1 cellular context compared by ENCODE assay signal in the genomic region with DNA sequence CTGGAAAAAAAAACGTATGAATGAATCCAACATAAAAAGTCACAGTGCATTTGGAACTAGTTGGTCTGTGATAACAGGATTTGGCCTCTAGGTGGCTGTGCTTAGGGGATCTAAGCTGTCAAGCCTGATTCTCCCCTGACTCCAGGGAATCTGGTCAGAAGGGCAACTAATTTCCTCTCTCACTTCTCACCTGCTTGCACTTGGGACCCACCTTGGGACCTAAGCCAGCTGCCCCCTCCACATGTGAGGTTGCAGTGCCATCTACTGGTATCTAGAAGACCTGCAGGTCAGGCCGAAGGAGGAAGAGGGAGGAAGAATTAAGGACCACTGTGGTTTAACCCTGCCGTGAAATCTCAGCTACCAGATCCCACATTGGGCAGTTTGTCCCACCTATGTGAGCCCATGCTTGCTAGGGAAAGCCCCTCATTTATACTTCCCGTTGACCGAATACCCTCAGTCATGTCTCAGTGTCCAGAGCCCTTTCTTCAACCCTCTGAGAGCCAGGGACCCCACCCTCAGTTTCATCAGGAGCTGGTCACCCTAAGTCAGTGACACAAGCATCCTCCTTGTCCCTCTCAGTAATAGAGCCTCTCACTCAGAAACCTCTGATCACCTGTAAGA.
TF ChIP-seq lines count a peak whose summit lies in the region.

No MANE protein-coding gene starts in this region.

TF ChIP-seq in HepG2, 621 proteins besides CTCF, POLR2A, EP300 and RAD21 (continued from another document and continues in another):
- TF ChIP-seq, protein P1, sequence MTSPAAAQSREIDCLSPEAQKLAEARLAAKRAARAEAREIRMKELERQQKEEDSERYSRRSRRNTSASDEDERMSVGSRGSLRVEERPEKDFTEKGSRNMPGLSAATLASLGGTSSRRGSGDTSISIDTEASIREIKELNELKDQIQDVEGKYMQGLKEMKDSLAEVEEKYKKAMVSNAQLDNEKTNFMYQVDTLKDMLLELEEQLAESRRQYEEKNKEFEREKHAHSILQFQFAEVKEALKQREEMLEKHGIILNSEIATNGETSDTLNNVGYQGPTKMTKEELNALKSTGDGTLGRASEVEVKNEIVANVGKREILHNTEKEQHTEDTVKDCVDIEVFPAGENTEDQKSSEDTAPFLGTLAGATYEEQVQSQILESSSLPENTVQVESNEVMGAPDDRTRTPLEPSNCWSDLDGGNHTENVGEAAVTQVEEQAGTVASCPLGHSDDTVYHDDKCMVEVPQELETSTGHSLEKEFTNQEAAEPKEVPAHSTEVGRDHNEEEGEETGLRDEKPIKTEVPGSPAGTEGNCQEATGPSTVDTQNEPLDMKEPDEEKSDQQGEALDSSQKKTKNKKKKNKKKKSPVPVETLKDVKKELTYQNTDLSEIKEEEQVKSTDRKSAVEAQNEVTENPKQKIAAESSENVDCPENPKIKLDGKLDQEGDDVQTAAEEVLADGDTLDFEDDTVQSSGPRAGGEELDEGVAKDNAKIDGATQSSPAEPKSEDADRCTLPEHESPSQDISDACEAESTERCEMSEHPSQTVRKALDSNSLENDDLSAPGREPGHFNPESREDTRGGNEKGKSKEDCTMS (CRISPR knock-in tag; conservative IDR thresholded peaks at IDR 0.05), result no peak
- TF ChIP-seq MAF1 (CRISPR knock-in tag; IDR thresholded peaks at IDR 0.05; ENCODE audit: borderline replicate concordance) (no peak), TARDBP (CRISPR knock-in tag; IDR thresholded peaks at IDR 0.05) (0 out of 2 replicates have a peak, but pooled peaks have one; percentile 42), ZBTB7B (CRISPR knock-in tag; IDR thresholded peaks at IDR 0.05) (peak; percentile 89), FOXK1 (CRISPR knock-in tag; IDR thresholded peaks at IDR 0.05; ENCODE audit: borderline replicate concordance, low read depth) (no peak), ZNF335 (CRISPR knock-in tag; IDR thresholded peaks at IDR 0.05) (0 out of 2 replicates have a peak, but pooled peaks have one; percentile 42), ZFP82 (CRISPR knock-in tag; IDR thresholded peaks at IDR 0.05; ENCODE audit: borderline replicate concordance) (no peak), POLR2AphosphoS5 (IDR thresholded peaks at IDR 0.05; ENCODE audit: low read depth, low read length) (no peak), TEAD3 (CRISPR knock-in tag; optimal IDR thresholded peaks at IDR 0.05; ENCODE audit: borderline replicate concordance) (peak; percentile 66), BORCS8-MEF2B (CRISPR knock-in tag; IDR thresholded peaks at IDR 0.05) (no peak), ZNF672 (CRISPR knock-in tag; IDR thresholded peaks at IDR 0.05) (no peak), TP53 (CRISPR knock-in tag; conservative IDR thresholded peaks at IDR 0.05) (no peak), PLRG1 (conservative IDR thresholded peaks at IDR 0.05) (no peak), GFI1 (CRISPR knock-in tag; IDR thresholded peaks at IDR 0.05; ENCODE audit: borderline replicate concordance) (peak; percentile 46; the same call in 1 of the 2 replicates), MAFG (CRISPR knock-in tag; IDR thresholded peaks at IDR 0.05) (no peak), CCDC6 (CRISPR knock-in tag; IDR thresholded peaks at IDR 0.05) (no peak), KDM1A (CRISPR knock-in tag; IDR thresholded peaks at IDR 0.05) (no peak), ZNF441 (CRISPR knock-in tag; IDR thresholded peaks at IDR 0.05; ENCODE audit: borderline replicate concordance) (0 out of 2 replicates have a peak, but pooled peaks have one; percentile 20), ZNF768 (CRISPR knock-in tag; IDR thresholded peaks at IDR 0.05) (no peak), MED13 (CRISPR knock-in tag; IDR thresholded peaks at IDR 0.05) (no peak), SRF (IDR thresholded peaks at IDR 0.05; ENCODE audit: low read depth, low read length) (no peak), ATRX (CRISPR knock-in tag; IDR thresholded peaks at IDR 0.05; ENCODE audit: borderline replicate concordance) (no peak), AHR (CRISPR knock-in tag; IDR thresholded peaks at IDR 0.05) (0 out of 2 replicates have a peak, but pooled peaks have one; percentile 48), NR1H2 (CRISPR knock-in tag; IDR thresholded peaks at IDR 0.05; ENCODE audit: borderline replicate concordance, low read depth) (no peak), ZNF468 (CRISPR knock-in tag; IDR thresholded peaks at IDR 0.05) (no peak), ZNF550 (CRISPR knock-in tag; IDR thresholded peaks at IDR 0.05; ENCODE audit: borderline replicate concordance) (no peak), BHLHE40 (IDR thresholded peaks at IDR 0.05; ENCODE audit: low read length) (peak; percentile 45; the same call in 1 of the 2 replicates), NRL (CRISPR knock-in tag; IDR thresholded peaks at IDR 0.05; ENCODE audit: borderline replicate concordance) (no peak), ZNF577 (CRISPR knock-in tag; IDR thresholded peaks at IDR 0.05; ENCODE audit: borderline replicate concordance, low read depth) (no peak), ATF7 (IDR thresholded peaks at IDR 0.05) (no peak), ATF7 (CRISPR knock-in tag; IDR thresholded peaks at IDR 0.05) (no peak), MBD4 (IDR thresholded peaks at IDR 0.05; ENCODE audit: borderline replicate concordance, low read length) (no peak), CEBPB (IDR thresholded peaks at IDR 0.05; ENCODE audit: borderline replicate concordance, low read depth, low read length) (no peak), ZNF260 (CRISPR knock-in tag; IDR thresholded peaks at IDR 0.05; ENCODE audit: borderline replicate concordance, low read depth) (no peak), ZFX (CRISPR knock-in tag; IDR thresholded peaks at IDR 0.05; ENCODE audit: low read depth) (peak; percentile 22; the same call in 1 of the 2 replicates), ZNF883 (CRISPR knock-in tag; IDR thresholded peaks at IDR 0.05; ENCODE audit: not compliant biosample characterization) (no peak), HMG20B (CRISPR knock-in tag; conservative IDR thresholded peaks at IDR 0.05) (0 out of 2 replicates have a peak, but pooled peaks have one; percentile 60), NFIC (IDR thresholded peaks at IDR 0.05; ENCODE audit: low read length) (peak; percentile 32; the same call in 1 of the 2 replicates), ZNF652 (CRISPR knock-in tag; IDR thresholded peaks at IDR 0.05; ENCODE audit: borderline replicate concordance, low read depth) (no peak), ZMYM2 (CRISPR knock-in tag; IDR thresholded peaks at IDR 0.05) (no peak), ZNF143 (CRISPR knock-in tag; IDR thresholded peaks at IDR 0.05) (no peak), RARA (CRISPR knock-in tag; IDR thresholded peaks at IDR 0.05) (peak; percentile 38), ZBTB7A (CRISPR knock-in tag; IDR thresholded peaks at IDR 0.05) (no peak), GTF2F1 (IDR thresholded peaks at IDR 0.05; ENCODE audit: low read length) (no peak), JUN (CRISPR knock-in tag; IDR thresholded peaks at IDR 0.05) (no peak), TBX3 (IDR thresholded peaks at IDR 0.05; ENCODE audit: borderline replicate concordance) (peak; percentile 92), ZEB1 (IDR thresholded peaks at IDR 0.05; ENCODE audit: insufficient replicate concordance, low read depth) (peak; percentile 95), ZNF709 (CRISPR knock-in tag; IDR thresholded peaks at IDR 0.05) (no peak), ZNF24 (IDR thresholded peaks at IDR 0.05) (no peak), HNF4A (CRISPR knock-in tag; IDR thresholded peaks at IDR 0.05) (peak; percentile 96)
- TF ChIP-seq, protein P2, sequence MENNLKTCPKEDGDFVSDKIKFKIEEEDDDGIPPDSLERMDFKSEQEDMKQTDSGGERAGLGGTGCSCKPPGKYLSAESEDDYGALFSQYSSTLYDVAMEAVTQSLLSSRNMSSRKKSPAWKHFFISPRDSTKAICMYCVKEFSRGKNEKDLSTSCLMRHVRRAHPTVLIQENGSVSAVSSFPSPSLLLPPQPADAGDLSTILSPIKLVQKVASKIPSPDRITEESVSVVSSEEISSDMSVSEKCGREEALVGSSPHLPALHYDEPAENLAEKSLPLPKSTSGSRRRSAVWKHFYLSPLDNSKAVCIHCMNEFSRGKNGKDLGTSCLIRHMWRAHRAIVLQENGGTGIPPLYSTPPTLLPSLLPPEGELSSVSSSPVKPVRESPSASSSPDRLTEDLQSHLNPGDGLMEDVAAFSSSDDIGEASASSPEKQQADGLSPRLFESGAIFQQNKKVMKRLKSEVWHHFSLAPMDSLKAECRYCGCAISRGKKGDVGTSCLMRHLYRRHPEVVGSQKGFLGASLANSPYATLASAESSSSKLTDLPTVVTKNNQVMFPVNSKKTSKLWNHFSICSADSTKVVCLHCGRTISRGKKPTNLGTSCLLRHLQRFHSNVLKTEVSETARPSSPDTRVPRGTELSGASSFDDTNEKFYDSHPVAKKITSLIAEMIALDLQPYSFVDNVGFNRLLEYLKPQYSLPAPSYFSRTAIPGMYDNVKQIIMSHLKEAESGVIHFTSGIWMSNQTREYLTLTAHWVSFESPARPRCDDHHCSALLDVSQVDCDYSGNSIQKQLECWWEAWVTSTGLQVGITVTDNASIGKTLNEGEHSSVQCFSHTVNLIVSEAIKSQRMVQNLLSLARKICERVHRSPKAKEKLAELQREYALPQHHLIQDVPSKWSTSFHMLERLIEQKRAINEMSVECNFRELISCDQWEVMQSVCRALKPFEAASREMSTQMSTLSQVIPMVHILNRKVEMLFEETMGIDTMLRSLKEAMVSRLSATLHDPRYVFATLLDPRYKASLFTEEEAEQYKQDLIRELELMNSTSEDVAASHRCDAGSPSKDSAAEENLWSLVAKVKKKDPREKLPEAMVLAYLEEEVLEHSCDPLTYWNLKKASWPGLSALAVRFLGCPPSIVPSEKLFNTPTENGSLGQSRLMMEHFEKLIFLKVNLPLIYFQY (CRISPR knock-in tag; IDR thresholded peaks at IDR 0.05; ENCODE audit: borderline replicate concordance), result peak; percentile 23; the same call in 1 of the 2 replicates
- TF ChIP-seq, protein P3, sequence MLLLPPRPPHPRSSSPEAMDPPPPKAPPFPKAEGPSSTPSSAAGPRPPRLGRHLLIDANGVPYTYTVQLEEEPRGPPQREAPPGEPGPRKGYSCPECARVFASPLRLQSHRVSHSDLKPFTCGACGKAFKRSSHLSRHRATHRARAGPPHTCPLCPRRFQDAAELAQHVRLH (CRISPR knock-in tag; IDR thresholded peaks at IDR 0.05; ENCODE audit: borderline replicate concordance, low read depth), result peak; percentile 56
- TF ChIP-seq, protein P4, sequence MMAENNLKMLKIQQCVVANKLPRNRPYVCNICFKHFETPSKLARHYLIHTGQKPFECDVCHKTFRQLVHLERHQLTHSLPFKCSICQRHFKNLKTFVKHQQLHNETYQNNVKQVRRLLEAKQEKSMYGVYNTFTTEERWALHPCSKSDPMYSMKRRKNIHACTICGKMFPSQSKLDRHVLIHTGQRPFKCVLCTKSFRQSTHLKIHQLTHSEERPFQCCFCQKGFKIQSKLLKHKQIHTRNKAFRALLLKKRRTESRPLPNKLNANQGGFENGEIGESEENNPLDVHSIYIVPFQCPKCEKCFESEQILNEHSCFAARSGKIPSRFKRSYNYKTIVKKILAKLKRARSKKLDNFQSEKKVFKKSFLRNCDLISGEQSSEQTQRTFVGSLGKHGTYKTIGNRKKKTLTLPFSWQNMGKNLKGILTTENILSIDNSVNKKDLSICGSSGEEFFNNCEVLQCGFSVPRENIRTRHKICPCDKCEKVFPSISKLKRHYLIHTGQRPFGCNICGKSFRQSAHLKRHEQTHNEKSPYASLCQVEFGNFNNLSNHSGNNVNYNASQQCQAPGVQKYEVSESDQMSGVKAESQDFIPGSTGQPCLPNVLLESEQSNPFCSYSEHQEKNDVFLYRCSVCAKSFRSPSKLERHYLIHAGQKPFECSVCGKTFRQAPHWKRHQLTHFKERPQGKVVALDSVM (CRISPR knock-in tag; IDR thresholded peaks at IDR 0.05), result no peak
- TF ChIP-seq, protein P5, sequence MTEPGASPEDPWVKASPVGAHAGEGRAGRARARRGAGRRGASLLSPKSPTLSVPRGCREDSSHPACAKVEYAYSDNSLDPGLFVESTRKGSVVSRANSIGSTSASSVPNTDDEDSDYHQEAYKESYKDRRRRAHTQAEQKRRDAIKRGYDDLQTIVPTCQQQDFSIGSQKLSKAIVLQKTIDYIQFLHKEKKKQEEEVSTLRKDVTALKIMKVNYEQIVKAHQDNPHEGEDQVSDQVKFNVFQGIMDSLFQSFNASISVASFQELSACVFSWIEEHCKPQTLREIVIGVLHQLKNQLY (CRISPR knock-in tag; IDR thresholded peaks at IDR 0.05), result no peak
- TF ChIP-seq, protein P6, sequence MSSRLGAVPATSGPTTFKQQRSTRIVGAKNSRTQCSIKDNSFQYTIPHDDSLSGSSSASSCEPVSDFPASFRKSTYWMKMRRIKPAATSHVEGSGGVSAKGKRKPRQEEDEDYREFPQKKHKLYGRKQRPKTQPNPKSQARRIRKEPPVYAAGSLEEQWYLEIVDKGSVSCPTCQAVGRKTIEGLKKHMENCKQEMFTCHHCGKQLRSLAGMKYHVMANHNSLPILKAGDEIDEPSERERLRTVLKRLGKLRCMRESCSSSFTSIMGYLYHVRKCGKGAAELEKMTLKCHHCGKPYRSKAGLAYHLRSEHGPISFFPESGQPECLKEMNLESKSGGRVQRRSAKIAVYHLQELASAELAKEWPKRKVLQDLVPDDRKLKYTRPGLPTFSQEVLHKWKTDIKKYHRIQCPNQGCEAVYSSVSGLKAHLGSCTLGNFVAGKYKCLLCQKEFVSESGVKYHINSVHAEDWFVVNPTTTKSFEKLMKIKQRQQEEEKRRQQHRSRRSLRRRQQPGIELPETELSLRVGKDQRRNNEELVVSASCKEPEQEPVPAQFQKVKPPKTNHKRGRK (CRISPR knock-in tag; IDR thresholded peaks at IDR 0.05), result no peak
- TF ChIP-seq, protein P7, sequence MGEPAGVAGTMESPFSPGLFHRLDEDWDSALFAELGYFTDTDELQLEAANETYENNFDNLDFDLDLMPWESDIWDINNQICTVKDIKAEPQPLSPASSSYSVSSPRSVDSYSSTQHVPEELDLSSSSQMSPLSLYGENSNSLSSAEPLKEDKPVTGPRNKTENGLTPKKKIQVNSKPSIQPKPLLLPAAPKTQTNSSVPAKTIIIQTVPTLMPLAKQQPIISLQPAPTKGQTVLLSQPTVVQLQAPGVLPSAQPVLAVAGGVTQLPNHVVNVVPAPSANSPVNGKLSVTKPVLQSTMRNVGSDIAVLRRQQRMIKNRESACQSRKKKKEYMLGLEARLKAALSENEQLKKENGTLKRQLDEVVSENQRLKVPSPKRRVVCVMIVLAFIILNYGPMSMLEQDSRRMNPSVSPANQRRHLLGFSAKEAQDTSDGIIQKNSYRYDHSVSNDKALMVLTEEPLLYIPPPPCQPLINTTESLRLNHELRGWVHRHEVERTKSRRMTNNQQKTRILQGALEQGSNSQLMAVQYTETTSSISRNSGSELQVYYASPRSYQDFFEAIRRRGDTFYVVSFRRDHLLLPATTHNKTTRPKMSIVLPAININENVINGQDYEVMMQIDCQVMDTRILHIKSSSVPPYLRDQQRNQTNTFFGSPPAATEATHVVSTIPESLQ (CRISPR knock-in tag; conservative IDR thresholded peaks at IDR 0.05), result no peak
- TF ChIP-seq, protein P8, sequence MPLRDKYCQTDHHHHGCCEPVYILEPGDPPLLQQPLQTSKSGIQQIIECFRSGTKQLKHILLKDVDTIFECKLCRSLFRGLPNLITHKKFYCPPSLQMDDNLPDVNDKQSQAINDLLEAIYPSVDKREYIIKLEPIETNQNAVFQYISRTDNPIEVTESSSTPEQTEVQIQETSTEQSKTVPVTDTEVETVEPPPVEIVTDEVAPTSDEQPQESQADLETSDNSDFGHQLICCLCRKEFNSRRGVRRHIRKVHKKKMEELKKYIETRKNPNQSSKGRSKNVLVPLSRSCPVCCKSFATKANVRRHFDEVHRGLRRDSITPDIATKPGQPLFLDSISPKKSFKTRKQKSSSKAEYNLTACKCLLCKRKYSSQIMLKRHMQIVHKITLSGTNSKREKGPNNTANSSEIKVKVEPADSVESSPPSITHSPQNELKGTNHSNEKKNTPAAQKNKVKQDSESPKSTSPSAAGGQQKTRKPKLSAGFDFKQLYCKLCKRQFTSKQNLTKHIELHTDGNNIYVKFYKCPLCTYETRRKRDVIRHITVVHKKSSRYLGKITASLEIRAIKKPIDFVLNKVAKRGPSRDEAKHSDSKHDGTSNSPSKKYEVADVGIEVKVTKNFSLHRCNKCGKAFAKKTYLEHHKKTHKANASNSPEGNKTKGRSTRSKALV (CRISPR knock-in tag; IDR thresholded peaks at IDR 0.05), result no peak
